In genomic region chr3:85576091-85576690, GRCh38 we compare ENCODE assay signal across 8 cellular contexts.
DNase-seq lines count a peak whose midpoint lies in the region; ATAC-seq, FAIRE-seq and TF ChIP-seq lines count a peak whose summit lies in the region.

No MANE protein-coding gene starts in this region.

- DNase-seq in NK-92 treated with Interleukin-12 subunit alpha and Interleukin-12 subunit beta, amount 100 ng/mL, for 24 hours (lab: John Stamatoyannopoulos, UW) = peak; percentile 1
- DNase-seq in NK-92 (lab: John Stamatoyannopoulos, UW; ENCODE audit: unreplicated experiment) (no peak), H54 (ENCODE audit: insufficient read length, low spot score) (no peak), LoVo (ENCODE audit: low spot score) (peak; percentile 66), T follicular helper cell (ENCODE audit: low read depth) (peak; percentile 14), caudate nucleus (lab: John Stamatoyannopoulos, UW) (peak in 56 of 61 donors; percentile 7 to 91 (median 58)), left colon (peak; percentile 27 to 48)
- peak; percentile 10 to 11 for DNase-seq in stimulated activated CD4-positive, alpha-beta T cell treated with anti-CD3 and anti-CD28 coated beads, Interleukin-4, amount 100 ng/mL, for 4 hours

- H3K27ac ChIP-seq in caudate nucleus (ENCODE audit: low read depth, low read length) = peak overlapping the region; percentile 82

- no peak for ATAC-seq in left colon

- TF ChIP-seq POLR2A in H54 (IDR thresholded peaks at IDR 0.05; ENCODE audit: low read depth, low read length) = no peak

- peak; percentile 94 for FAIRE-seq in H54 (lab: Jason Lieb, UNC)

- intact Hi-C loops in left colon (cut with DNase I, micrococcal nuclease) = loop anchor here in 1 of 2 donors (5.0 kb wide), 1 partner anchor 1029 kb away; no protein-coding TSS in a partner anchor

Comparison
In these comparisons a context has a peak if more than half of its experiments do, and no peak if none do; other contexts are left out.
1. DNase-seq: peak in NK-92 treated with Interleukin-12 subunit alpha and Interleukin-12 subunit beta, amount 100 ng/mL, for 24 hours (single experiment), LoVo (single experiment), T follicular helper cell (single experiment), caudate nucleus (56 of 61), left colon (2 of 2) and stimulated activated CD4-positive, alpha-beta T cell treated with anti-CD3 and anti-CD28 coated beads, Interleukin-4, amount 100 ng/mL, for 4 hours (2 of 2); none in NK-92 (single experiment) and H54 (single experiment).